ENCODE assay signal across 27 cellular contexts in genomic region chr1:162717548-162717947, GRCh38.
"Had no signal": no experiment of that assay in that cellular context is flagged by ENCODE, and none has a peak within 500 bp of the region (broad histone marks: within the 10 kb centered on the region; RNA-seq: fewer than 3 reads in every experiment).

No MANE protein-coding gene starts in this region.

- DNase-seq: activated B cell treated with CpG ODN at 0.5 μM for 24 hours; activated CD4-positive, alpha-beta T cell treated with anti-CD3 and anti-CD28 coated beads for 1 hour; activated CD4-positive, alpha-beta T cell treated with anti-CD3 and anti-CD28 coated beads, Interleukin-2, amount 10 ng/mL, durations not matched to agents 24 days and 14 days; activated CD4-positive, alpha-beta T cell treated with anti-CD3 and anti-CD28 coated beads, Interleukin-2, amount 50 U/mL, for 48 hours; activated CD8-positive, alpha-beta memory T cell treated with anti-CD3 and anti-CD28 coated beads, Interleukin-2, amount 10 ng/mL, durations not matched to agents 7 days and 5 days; activated gamma-delta T cell treated with Interleukin-2 at 50 U/mL for 16 hours; activated naive CD4-positive, alpha-beta T cell treated with anti-CD3 and anti-CD28 coated beads, Interleukin-2, amount 50 U/mL, for 16 hours; activated naive CD8-positive, alpha-beta T cell treated with anti-CD3 and anti-CD28 coated beads, Interleukin-2, amount 10 ng/mL, durations not matched to agents 7 days and 5 days; activated T-cell treated with anti-CD3 and anti-CD28 coated beads, Interleukin-2, amount 50 U/mL, for 4 hours; aorta; KG1; NCI-H1048; NCI-H1930; NCI-H2171 treated with DMSO at 0.1 percent for 48 hours; NCI-H226; NCI-H526 treated with DMSO at 0.1 percent for 48 hours; NCI-H82; RPMI8226; T-cell; T1000 had no signal

- H3K27ac Mint-ChIP-seq: activated B cell treated with CpG ODN at 0.5 μM for 24 hours; activated CD4-positive, alpha-beta T cell treated with anti-CD3 and anti-CD28 coated beads, Interleukin-2, amount 10 ng/mL, durations not matched to agents 24 days and 14 days; activated CD8-positive, alpha-beta memory T cell treated with anti-CD3 and anti-CD28 coated beads, Interleukin-2, amount 10 ng/mL, durations not matched to agents 7 days and 5 days; activated naive CD8-positive, alpha-beta T cell treated with anti-CD3 and anti-CD28 coated beads, Interleukin-2, amount 10 ng/mL, durations not matched to agents 7 days and 5 days; activated T-helper 2 cell treated with anti-CD3 and anti-CD28 coated beads, Interferon-gamma antibody, Interleukin-2, Interleukin-4, amounts not matched to agents 10 μg/mL and 5 μg/mL and 100 μg/mL, durations not matched to agents 14 hours and 24 hours and 36 hours; brain; T-cell had no signal

- ATAC-seq: activated CD8-positive, alpha-beta memory T cell treated with anti-CD3 and anti-CD28 coated beads, Interleukin-2, amount 10 ng/mL, durations not matched to agents 7 days and 5 days; activated T-cell treated with anti-CD3 and anti-CD28 coated beads, Interleukin-2, amount 50 U/mL, for 4 hours; Panc1; Right ventricle myocardium inferior; T-cell had no signal

- FAIRE-seq: TTC549 had no signal

- H3K27ac ChIP-seq: SK-N-MC had no signal

- H3K4me3 Mint-ChIP-seq: activated B cell treated with CpG ODN at 0.5 μM for 24 hours; activated CD4-positive, alpha-beta T cell treated with anti-CD3 and anti-CD28 coated beads, Interleukin-2, amount 10 ng/mL, durations not matched to agents 24 days and 14 days; activated CD8-positive, alpha-beta memory T cell treated with anti-CD3 and anti-CD28 coated beads, Interleukin-2, amount 10 ng/mL, durations not matched to agents 7 days and 5 days; activated naive CD8-positive, alpha-beta T cell treated with anti-CD3 and anti-CD28 coated beads, Interleukin-2, amount 10 ng/mL, durations not matched to agents 7 days and 5 days; activated T-cell treated with anti-CD3 and anti-CD28 coated beads, Interleukin-2, amount 50 U/mL, for 4 hours; brain; central memory CD8-positive, alpha-beta T cell; T-cell had no signal

- H3K4me3 ChIP-seq: SK-N-MC had no signal

- H3K4me1 Mint-ChIP-seq: activated B cell treated with CpG ODN at 0.5 μM for 24 hours; activated CD4-positive, alpha-beta T cell treated with anti-CD3 and anti-CD28 coated beads, Interleukin-2, amount 10 ng/mL, durations not matched to agents 24 days and 14 days; activated naive CD8-positive, alpha-beta T cell treated with anti-CD3 and anti-CD28 coated beads, Interleukin-2, amount 10 ng/mL, durations not matched to agents 7 days and 5 days; brain; central memory CD8-positive, alpha-beta T cell; T-cell had no signal

- H3K9me3 Mint-ChIP-seq: activated B cell treated with CpG ODN at 0.5 μM for 24 hours; activated CD4-positive, alpha-beta T cell treated with anti-CD3 and anti-CD28 coated beads, Interleukin-2, amount 10 ng/mL, durations not matched to agents 24 days and 14 days; activated naive CD8-positive, alpha-beta T cell treated with anti-CD3 and anti-CD28 coated beads, Interleukin-2, amount 10 ng/mL, durations not matched to agents 7 days and 5 days; activated T-cell treated with anti-CD3 and anti-CD28 coated beads, Interleukin-2, amount 50 U/mL, for 4 hours; activated T-helper 2 cell treated with anti-CD3 and anti-CD28 coated beads, Interferon-gamma antibody, Interleukin-2, Interleukin-4, amounts not matched to agents 10 μg/mL and 5 μg/mL and 100 μg/mL, durations not matched to agents 14 hours and 24 hours and 36 hours; brain; central memory CD8-positive, alpha-beta T cell; T-cell had no signal

- H3K36me3 Mint-ChIP-seq: activated CD8-positive, alpha-beta memory T cell treated with anti-CD3 and anti-CD28 coated beads, Interleukin-2, amount 10 ng/mL, durations not matched to agents 7 days and 5 days; activated naive CD8-positive, alpha-beta T cell treated with anti-CD3 and anti-CD28 coated beads, Interleukin-2, amount 10 ng/mL, durations not matched to agents 7 days and 5 days; brain; T-cell had no signal
